ENCODE assay signal across 10 cellular contexts in genomic region chr14:101992708-101993107, GRCh38. TPM values are rescaled to one million over a fixed set of nuclear protein-coding genes. Genes with fewer than 3 reads are reported as not detected.
DNase-seq lines count a peak whose midpoint lies in the region; ATAC-seq and TF ChIP-seq lines count a peak whose summit lies in the region.
"Had no signal": no experiment of that assay in that cellular context is flagged by ENCODE, and none has a peak within 500 bp of the region (broad histone marks: within the 10 kb centered on the region; RNA-seq: fewer than 3 reads in every experiment).

No MANE protein-coding gene starts in this region.

- H3K4me2 ChIP-seq in BLaER1 treated with 17β-estradiol and CSF1 and Interleukin-3, amounts not matched to agents 10 nM and 100 nM = peak overlapping the region in 10 of 11 experiments; percentile 10 to 69 (median 56); a peak in 18 of 22 replicates

- H3K4me1 ChIP-seq in BLaER1 treated with 17β-estradiol and CSF1 and Interleukin-3, amounts not matched to agents 10 nM and 100 nM = peaks cover 12 to 34% (median 26%) of the 10 kb centered on the region in 10 experiments
- H3K4me1 ChIP-seq: esophagus squamous epithelium, upper lobe of left lung had no signal

- peak overlapping the region in 5 of 11 experiments; percentile 0 to 44 (median 8); a peak in 4 of 22 replicates for H3K27ac ChIP-seq in BLaER1 treated with 17β-estradiol and CSF1 and Interleukin-3, amounts not matched to agents 10 nM and 100 nM
- H3K27ac ChIP-seq: esophagus squamous epithelium, upper lobe of left lung had no signal

- peaks cover 51 to 86% (median 79%) of the 10 kb centered on the region in 11 experiments for H4K20me1 ChIP-seq in BLaER1 treated with 17β-estradiol and CSF1 and Interleukin-3, amounts not matched to agents 10 nM and 100 nM

- H3K4me3 ChIP-seq in BLaER1 treated with 17β-estradiol and CSF1 and Interleukin-3, amounts not matched to agents 10 nM and 100 nM = no peak overlapping the region
- no peak overlapping the region for H3K4me3 ChIP-seq in lower leg skin (ENCODE audit: low read depth, poor library complexity, severe bottlenecking)
- H3K4me3 ChIP-seq: esophagus squamous epithelium, upper lobe of left lung had no signal

- WGBS in lower leg skin, 2 donors = 86 to 87% methylated on average over 7 of the region's 7 CpGs

- no peaks in the 10 kb centered on the region for H3K27me3 ChIP-seq in BLaER1 treated with 17β-estradiol and CSF1 and Interleukin-3, amounts not matched to agents 10 nM and 100 nM
- H3K27me3 ChIP-seq: esophagus squamous epithelium, upper lobe of left lung had no signal

- DNase-seq in SKM-1 (lab: John Stamatoyannopoulos, UW; ENCODE audit: unreplicated experiment) (peak; percentile 36), NCI-H748 (lab: John Stamatoyannopoulos, UW; ENCODE audit: unreplicated experiment) (no peak), ACHN (no peak), DMS79 (lab: John Stamatoyannopoulos, UW) (no peak), lower leg skin (ENCODE audit: low spot score in 2 of 2) (no peak)
- DNase-seq: esophagus squamous epithelium, upper lobe of left lung had no signal

- H3K9ac ChIP-seq in BLaER1 treated with 17β-estradiol and CSF1 and Interleukin-3, amounts not matched to agents 10 nM and 100 nM = peak overlapping the region in 2 of 11 experiments; percentile 5 to 11; a peak in 2 of 22 replicates

- in situ Hi-C loops in ACHN (cut with HindIII; ENCODE audit: low pct_ligation_motif_present, low pct_unique_long_range_greater_than_20kb, low sequenced_read_pairs) = no loop called here

- intact Hi-C loops in lower leg skin (cut with DNase I; ENCODE audit: low total_unique reads) = no loop called here

- TF ChIP-seq CTCF in lower leg skin (IDR thresholded peaks at IDR 0.05) = no peak

- peaks cover 97 to 100% (median 100%) of the 10 kb centered on the region in 11 experiments for H3K36me3 ChIP-seq in BLaER1 treated with 17β-estradiol and CSF1 and Interleukin-3, amounts not matched to agents 10 nM and 100 nM

- TF ChIP-seq POLR2A in lower leg skin (IDR thresholded peaks at IDR 0.05) = no peak

- ATAC-seq in GM19025 (IDR thresholded peaks at IDR 0.05; ENCODE audit: low read depth, unreplicated experiment) = peak; percentile 85
- peak; percentile 98 for ATAC-seq in HG03025 (IDR thresholded peaks at IDR 0.05; ENCODE audit: low FRiP score, unreplicated experiment)

- H3K9me3 ChIP-seq in BLaER1 treated with 17β-estradiol and CSF1 and Interleukin-3, amounts not matched to agents 10 nM and 100 nM (replicated peaks in 1 of 11) = no peaks in the 10 kb centered on the region
- H3K9me3 ChIP-seq: esophagus squamous epithelium, upper lobe of left lung had no signal

RNA-seq across cellular contexts. Expression of gene DYNC1H1, which starts 28.3 kb away (rescaled TPM):
- total RNA-seq in lower leg skin = 100 to 1,000 TPM; 546 to 624 (median 593) TPM
